In the genomic region with DNA sequence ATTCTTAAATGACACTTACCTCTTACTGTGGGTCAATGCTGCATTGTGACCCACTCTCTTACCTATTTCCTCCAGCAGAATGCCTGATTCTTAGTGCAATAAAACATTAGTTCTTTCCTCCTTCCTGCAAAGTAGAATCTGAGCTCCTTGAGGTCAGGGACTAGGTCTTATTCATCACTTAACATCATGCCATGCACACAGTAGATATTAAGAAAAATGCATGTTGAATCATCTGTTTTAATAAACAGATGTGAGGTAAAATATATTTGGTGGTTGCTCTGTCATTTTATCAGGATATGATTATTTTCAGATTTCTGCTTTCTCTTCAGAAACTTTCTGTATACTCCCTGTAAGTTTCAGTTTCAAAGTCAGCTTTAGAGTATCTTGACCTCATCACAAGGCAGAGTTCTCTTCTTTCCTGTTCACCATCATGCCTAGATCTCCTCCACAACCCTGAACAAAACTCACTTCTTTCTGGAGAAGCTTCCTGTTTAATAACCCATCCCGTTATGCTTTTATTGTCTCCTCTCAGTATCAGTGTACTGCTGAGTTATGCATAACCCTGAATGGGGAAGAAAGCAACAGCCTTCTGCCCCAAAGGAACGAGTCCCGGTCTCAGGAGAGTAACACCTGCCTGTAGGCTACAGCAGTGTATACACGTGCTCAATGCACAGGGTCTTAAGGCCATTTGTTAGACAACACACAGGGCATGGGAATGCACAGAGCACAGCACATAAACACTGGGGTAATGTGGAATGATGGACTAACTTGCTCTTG, we compare ENCODE assay signal across 1 cellular context.
A peak's percentile ranks its signal among the peaks of the same experiment; 100 is the strongest.
TF ChIP-seq lines count a peak whose summit lies in the region.

No MANE protein-coding gene starts in this region.

TF ChIP-seq in HepG2, 621 proteins besides CTCF, POLR2A, EP300 and RAD21 (continued from another document and continues in another):
- TF ChIP-seq ARID5B (CRISPR knock-in tag; IDR thresholded peaks at IDR 0.05) (peak; percentile 68; the same call in 1 of the 2 replicates), SMC3 (IDR thresholded peaks at IDR 0.05; ENCODE audit: low read length) (no peak), HOXA3 (CRISPR knock-in tag; IDR thresholded peaks at IDR 0.05) (peak; percentile 49; the same call in 1 of the 2 replicates), ZNF569 (CRISPR knock-in tag; IDR thresholded peaks at IDR 0.05; ENCODE audit: borderline replicate concordance) (no peak), SPEN (CRISPR knock-in tag; IDR thresholded peaks at IDR 0.05; ENCODE audit: low read depth) (peak; percentile 57; the same call in 1 of the 2 replicates), ZNF232 (CRISPR knock-in tag; IDR thresholded peaks at IDR 0.05; ENCODE audit: borderline replicate concordance) (peak; percentile 24; the same call in 1 of the 2 replicates), ZNF124 (CRISPR knock-in tag; IDR thresholded peaks at IDR 0.05) (no peak), HMGA1 (CRISPR knock-in tag; conservative IDR thresholded peaks at IDR 0.05) (no peak), TRIM24 (CRISPR knock-in tag; IDR thresholded peaks at IDR 0.05) (no peak), ZBTB39 (CRISPR knock-in tag; IDR thresholded peaks at IDR 0.05) (0 out of 2 replicates have a peak, but pooled peaks have one; percentile 62), MTF1 (CRISPR knock-in tag; IDR thresholded peaks at IDR 0.05) (no peak), ZBTB42 (CRISPR knock-in tag; IDR thresholded peaks at IDR 0.05) (no peak), PRPF4 (IDR thresholded peaks at IDR 0.05; ENCODE audit: low read depth, low read length, poor library complexity, severe bottlenecking) (no peak), ZBTB46 (CRISPR knock-in tag; IDR thresholded peaks at IDR 0.05; ENCODE audit: borderline replicate concordance) (no peak), STAT6 (CRISPR knock-in tag; IDR thresholded peaks at IDR 0.05; ENCODE audit: borderline replicate concordance) (no peak), NFATC3 (CRISPR knock-in tag; IDR thresholded peaks at IDR 0.05) (0 out of 2 replicates have a peak, but pooled peaks have one; percentile 33), TFE3 (CRISPR knock-in tag; IDR thresholded peaks at IDR 0.05) (no peak), ZNF354B (CRISPR knock-in tag; IDR thresholded peaks at IDR 0.05) (no peak), NFIB (CRISPR knock-in tag; IDR thresholded peaks at IDR 0.05; ENCODE audit: borderline replicate concordance) (no peak), YY1 (IDR thresholded peaks at IDR 0.05; ENCODE audit: insufficient read depth, insufficient replicate concordance, low read depth, low read length) (no peak), ZNF879 (CRISPR knock-in tag; IDR thresholded peaks at IDR 0.05) (no peak), CCDC6 (CRISPR knock-in tag; IDR thresholded peaks at IDR 0.05) (peak; percentile 84), KLF12 (CRISPR knock-in tag; IDR thresholded peaks at IDR 0.05; ENCODE audit: borderline replicate concordance) (no peak), SIN3A (IDR thresholded peaks at IDR 0.05; ENCODE audit: borderline replicate concordance, low read depth, low read length) (no peak), ZNF674 (CRISPR knock-in tag; IDR thresholded peaks at IDR 0.05; ENCODE audit: low read depth) (no peak), ZNF703 (CRISPR knock-in tag; IDR thresholded peaks at IDR 0.05; ENCODE audit: borderline replicate concordance) (no peak), POLR2AphosphoS5 (IDR thresholded peaks at IDR 0.05; ENCODE audit: low read depth, low read length) (no peak), ZNF3 (CRISPR knock-in tag; IDR thresholded peaks at IDR 0.05) (no peak), SNAI1 (CRISPR knock-in tag; IDR thresholded peaks at IDR 0.05; ENCODE audit: borderline replicate concordance) (no peak), ZBTB25 (CRISPR knock-in tag; IDR thresholded peaks at IDR 0.05) (no peak), ZNF737 (CRISPR knock-in tag; IDR thresholded peaks at IDR 0.05; ENCODE audit: borderline replicate concordance) (no peak), ZNF7 (CRISPR knock-in tag; IDR thresholded peaks at IDR 0.05) (no peak), ZNF816 (CRISPR knock-in tag; IDR thresholded peaks at IDR 0.05; ENCODE audit: borderline replicate concordance) (no peak), TEF (CRISPR knock-in tag; IDR thresholded peaks at IDR 0.05) (no peak), NFIC (IDR thresholded peaks at IDR 0.05; ENCODE audit: low read length) (no peak), MAFK (conservative IDR thresholded peaks at IDR 0.05 in 1 of 2, IDR thresholded peaks at IDR 0.05 in 1 of 2; ENCODE audit: low read length in 2 of 2) (no peak), ZNF660 (CRISPR knock-in tag; IDR thresholded peaks at IDR 0.05; ENCODE audit: borderline replicate concordance, low read depth) (no peak), TAF1 (CRISPR knock-in tag; IDR thresholded peaks at IDR 0.05) (no peak), PRMT3 (CRISPR knock-in tag; IDR thresholded peaks at IDR 0.05; ENCODE audit: borderline replicate concordance, low read depth) (no peak), ZNF296 (CRISPR knock-in tag; conservative IDR thresholded peaks at IDR 0.05) (no peak), KLF6 (CRISPR knock-in tag; IDR thresholded peaks at IDR 0.05) (peak; percentile 57; the same call in 1 of the 2 replicates)
- TF ChIP-seq, protein P1, sequence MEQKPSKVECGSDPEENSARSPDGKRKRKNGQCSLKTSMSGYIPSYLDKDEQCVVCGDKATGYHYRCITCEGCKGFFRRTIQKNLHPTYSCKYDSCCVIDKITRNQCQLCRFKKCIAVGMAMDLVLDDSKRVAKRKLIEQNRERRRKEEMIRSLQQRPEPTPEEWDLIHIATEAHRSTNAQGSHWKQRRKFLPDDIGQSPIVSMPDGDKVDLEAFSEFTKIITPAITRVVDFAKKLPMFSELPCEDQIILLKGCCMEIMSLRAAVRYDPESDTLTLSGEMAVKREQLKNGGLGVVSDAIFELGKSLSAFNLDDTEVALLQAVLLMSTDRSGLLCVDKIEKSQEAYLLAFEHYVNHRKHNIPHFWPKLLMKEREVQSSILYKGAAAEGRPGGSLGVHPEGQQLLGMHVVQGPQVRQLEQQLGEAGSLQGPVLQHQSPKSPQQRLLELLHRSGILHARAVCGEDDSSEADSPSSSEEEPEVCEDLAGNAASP (CRISPR knock-in tag; IDR thresholded peaks at IDR 0.05; ENCODE audit: borderline replicate concordance), result no peak
- TF ChIP-seq, protein P2, sequence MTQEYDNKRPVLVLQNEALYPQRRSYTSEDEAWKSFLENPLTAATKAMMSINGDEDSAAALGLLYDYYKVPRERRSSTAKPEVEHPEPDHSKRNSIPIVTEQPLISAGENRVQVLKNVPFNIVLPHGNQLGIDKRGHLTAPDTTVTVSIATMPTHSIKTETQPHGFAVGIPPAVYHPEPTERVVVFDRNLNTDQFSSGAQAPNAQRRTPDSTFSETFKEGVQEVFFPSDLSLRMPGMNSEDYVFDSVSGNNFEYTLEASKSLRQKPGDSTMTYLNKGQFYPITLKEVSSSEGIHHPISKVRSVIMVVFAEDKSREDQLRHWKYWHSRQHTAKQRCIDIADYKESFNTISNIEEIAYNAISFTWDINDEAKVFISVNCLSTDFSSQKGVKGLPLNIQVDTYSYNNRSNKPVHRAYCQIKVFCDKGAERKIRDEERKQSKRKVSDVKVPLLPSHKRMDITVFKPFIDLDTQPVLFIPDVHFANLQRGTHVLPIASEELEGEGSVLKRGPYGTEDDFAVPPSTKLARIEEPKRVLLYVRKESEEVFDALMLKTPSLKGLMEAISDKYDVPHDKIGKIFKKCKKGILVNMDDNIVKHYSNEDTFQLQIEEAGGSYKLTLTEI (CRISPR knock-in tag; conservative IDR thresholded peaks at IDR 0.05), result no peak
